8 cellular contexts compared by ENCODE assay signal in genomic region chr12:12786716-12787601, GRCh38. TPM values are rescaled to one million over a fixed set of nuclear protein-coding genes. Genes with fewer than 3 reads are reported as not detected.
DNase-seq lines count a peak whose midpoint lies in the region; ATAC-seq and TF ChIP-seq lines count a peak whose summit lies in the region.

No MANE protein-coding gene starts in this region.

- ATAC-seq in GM21825 (IDR thresholded peaks at IDR 0.05; ENCODE audit: unreplicated experiment) (peak; percentile 85), T-cell (replicated peaks in 1 of 4) (peak; percentile 91 to 95 (median 92)), left cardiac atrium (peak; percentile 94)

- no peaks in the 10 kb centered on the region for H4K20me1 ChIP-seq in KMS-11 (ENCODE audit: insufficient read depth)

- peak overlapping the region; percentile 93 for H3K9ac ChIP-seq in KMS-11

- 2% methylated on average over 80 of the region's 80 CpGs for WGBS in urinary bladder

- H3K4me2 ChIP-seq in KMS-11 = peak overlapping the region; percentile 91

- no peaks in the 10 kb centered on the region for H3K9me3 Mint-ChIP-seq in T-cell
- peaks cover 4% of the 10 kb centered on the region for H3K9me3 Mint-ChIP-seq in progenitor cell of endocrine pancreas (ENCODE audit: low read depth)

- H3K36me3 ChIP-seq in KMS-11 (ENCODE audit: insufficient read depth) (no peaks in the 10 kb centered on the region), urinary bladder (ENCODE audit: insufficient read depth) (no peaks in the 10 kb centered on the region)

- H3K4me3 ChIP-seq in KMS-11 (IDR thresholded peaks at IDR 0.05; ENCODE audit: insufficient read depth, low read depth, low read length) = no peak overlapping the region
- H3K4me3 ChIP-seq in urinary bladder (ENCODE audit: low read depth, low read length) = peak overlapping the region; percentile 44

- POLR2A ChIA-PET in T-cell (lab: Charles Lee) = interaction anchor here (0.5 to 1.5 kb wide), 8 partner anchors 14 to 1995 kb away, joined by 3 to 11 read pairs (median 6); no protein-coding TSS in a partner anchor

- H3K4me1 Mint-ChIP-seq in T-cell (peaks cover 17 to 27% (median 26%) of the 10 kb centered on the region in 3 donors), progenitor cell of endocrine pancreas (ENCODE audit: low read depth) (peaks cover 26% of the 10 kb centered on the region)

- intact Hi-C loops in left cardiac atrium (cut with DNase I) = loop anchor here (5.0 to 10.0 kb wide), 2 partner anchors 62 to 70 kb away; partner anchors contain the start of gene CDKN1B (in 1 of the 2)

- peaks cover 3% of the 10 kb centered on the region; the same call in 1 of the 2 replicates for H3K79me2 ChIP-seq in KMS-11 (ENCODE audit: insufficient read depth, low read depth)

- peaks cover 34% of the 10 kb centered on the region for H3K4me1 ChIP-seq in KMS-11 (ENCODE audit: low read depth, poor library complexity, severe bottlenecking)
- no peaks in the 10 kb centered on the region for H3K4me1 ChIP-seq in urinary bladder (ENCODE audit: insufficient read depth)

- TF ChIP-seq CTCF in KMS-11 (conservative IDR thresholded peaks at IDR 0.05; ENCODE audit: low read depth, low read length) (no peak), progenitor cell of endocrine pancreas (IDR thresholded peaks at IDR 0.05; ENCODE audit: unreplicated experiment) (peak; percentile 32)

- H2AFZ ChIP-seq in KMS-11 (ENCODE audit: low read depth) = peak overlapping the region; percentile 85

- H3K27ac ChIP-seq in KMS-11 (peak overlapping the region; percentile 63), urinary bladder (ENCODE audit: low read depth) (peak overlapping the region; percentile 69)

- peaks cover 3% of the 10 kb centered on the region for H3K36me3 Mint-ChIP-seq in T-cell
- H3K36me3 Mint-ChIP-seq in progenitor cell of endocrine pancreas (ENCODE audit: insufficient read depth) = peaks cover 6% of the 10 kb centered on the region

- no peaks in the 10 kb centered on the region for H3K27me3 ChIP-seq in KMS-11 (ENCODE audit: insufficient read depth, low read depth)

- H3K27me3 Mint-ChIP-seq in T-cell (no peaks in the 10 kb centered on the region), progenitor cell of endocrine pancreas (peaks cover 35% of the 10 kb centered on the region)

- CTCF ChIA-PET in T-cell (lab: Charles Lee) = interaction anchor here (0.6 to 4.6 kb wide), 17 partner anchors 11 to 437 kb away, joined by 3 to 48 read pairs (median 3); partner anchors contain the start of genes DDX47 (in 2 of the 2), BORCS5 (in 1 of the 2) and MANSC1 (in 1 of the 2)

- H3K27ac Mint-ChIP-seq in T-cell (peak overlapping the region; percentile 86 to 88), progenitor cell of endocrine pancreas (no peak overlapping the region)

- peak; percentile 20 for DNase-seq in GF-D8 (lab: John Stamatoyannopoulos, UW)
- peak; percentile 31 to 76 (median 62) for DNase-seq in T-cell
- peak; percentile 73 for DNase-seq in amniotic epithelial cell (ENCODE audit: low read depth)
- DNase-seq in left cardiac atrium = peak; percentile 84
- peak; percentile 61 for DNase-seq in progenitor cell of endocrine pancreas (ENCODE audit: low spot score, unreplicated experiment)

- H3K4me3 Mint-ChIP-seq in T-cell (peak overlapping the region; percentile 80 to 84 (median 83)), progenitor cell of endocrine pancreas (ENCODE audit: low read depth) (peak overlapping the region; percentile 65)

RNA-seq across cellular contexts. Expression of gene APOLD1, which starts 1.5 kb away (rescaled TPM):
- total RNA-seq in T-cell = 1 to 10 TPM in 4 of 5 donors, under 1 TPM in 1; 0.82 to 4.7 (median 3.8) TPM
- total RNA-seq in left cardiac atrium = 10 to 100 TPM; 36.0 to 56.7 TPM
- 5.3 and 5.4 TPM in 2 replicates for total RNA-seq in progenitor cell of endocrine pancreas
- 27.0 TPM for total RNA-seq in urinary bladder
- polyA plus RNA-seq in urinary bladder = 41.8 TPM

RNA-seq across cellular contexts. Expression of gene DDX47, which starts 26.2 kb away (rescaled TPM):
- total RNA-seq in T-cell (100 to 1,000 TPM in 2 of 5 donors, 10 to 100 TPM in 3; 60.4 to 141 (median 69.8) TPM), left cardiac atrium (10 to 100 TPM; 29.7 to 31.6 TPM), progenitor cell of endocrine pancreas (115 TPM in 2 replicates), urinary bladder (82.8 TPM)
- 48.2 TPM for polyA plus RNA-seq in urinary bladder

Comparison
In these comparisons a context has a peak if more than half of its experiments do, and no peak if none do; other contexts are left out.
1. DNase-seq: peak in every context shown above with its lines; median percentile 84 in left cardiac atrium; 73 in amniotic epithelial cell; 62 in T-cell; 61 in progenitor cell of endocrine pancreas; 20 in GF-D8.